Comparison of ENCODE assay signal across 1 cellular context in genomic region chr1:116943438-116943837, GRCh38.
A peak's percentile ranks its signal among the peaks of the same experiment; 100 is the strongest.
TF ChIP-seq lines count a peak whose summit lies in the region.

No MANE protein-coding gene starts in this region.

TF ChIP-seq in GM12878, 131 proteins besides CTCF, POLR2A, EP300 and RAD21:
- TF ChIP-seq JUNB (IDR thresholded peaks at IDR 0.05) = peak; percentile 23; the same call in 1 of the 2 replicates
- TF ChIP-seq SPI1 (IDR thresholded peaks at IDR 0.05; ENCODE audit: borderline replicate concordance, insufficient read depth, low read depth, low read length) = no peak
